ENCODE assay signal across 16 cellular contexts in the genomic region with DNA sequence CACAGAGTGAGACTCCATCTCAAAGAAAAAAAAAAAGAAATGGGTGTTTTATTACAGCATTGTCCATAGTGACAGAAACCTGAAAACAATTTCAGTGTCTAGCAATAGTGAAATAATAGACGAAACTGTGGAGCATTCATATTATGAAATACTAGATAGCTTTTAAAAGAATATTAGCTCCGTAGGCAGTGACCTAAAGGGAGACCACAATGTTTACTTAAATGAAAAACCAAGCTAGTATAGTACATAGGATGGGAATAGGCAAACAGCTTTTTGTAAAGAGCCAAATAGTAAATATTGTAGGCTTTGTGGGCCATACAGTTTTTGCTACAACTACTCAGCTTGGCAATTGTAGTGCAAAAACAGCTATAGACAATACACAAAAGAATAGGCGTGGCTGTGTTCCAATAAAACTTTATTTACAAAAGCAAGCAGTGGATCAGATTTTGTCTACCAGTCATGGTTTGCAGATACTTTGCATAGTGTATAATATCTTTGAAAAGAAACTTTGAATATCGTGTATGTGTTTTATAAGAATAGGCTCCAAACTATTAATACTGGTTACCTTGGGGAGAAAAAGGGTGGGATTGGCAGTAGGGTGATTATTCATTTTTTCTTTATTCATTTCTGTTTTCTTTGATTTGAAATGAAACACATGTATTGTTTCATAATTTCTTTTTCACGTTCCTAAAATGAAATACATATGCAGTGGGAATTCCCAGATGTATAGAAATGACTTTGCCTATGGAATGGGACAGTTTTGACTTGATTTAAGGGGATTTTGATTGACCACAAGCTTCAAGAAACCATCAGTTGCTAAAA.
"Had no signal": no experiment of that assay in that cellular context is flagged by ENCODE, and none has a peak within 500 bp of the region (broad histone marks: within the 10 kb centered on the region; RNA-seq: fewer than 3 reads in every experiment).

No MANE protein-coding gene starts in this region.

- ATAC-seq: esophagus mucosa; naive thymus-derived CD4-positive, alpha-beta T cell; right cardiac atrium had no signal

- H3K27me3 Mint-ChIP-seq: progenitor cell of endocrine pancreas had no signal

- H3K36me3 Mint-ChIP-seq: activated naive CD8-positive, alpha-beta T cell treated with anti-CD3 and anti-CD28 coated beads, Interleukin-2, amount 10 ng/mL, durations not matched to agents 7 days and 5 days; naive thymus-derived CD4-positive, alpha-beta T cell had no signal

- H3K27me3 ChIP-seq: dorsolateral prefrontal cortex had no signal

- DNase-seq: activated CD8-positive, alpha-beta memory T cell treated with anti-CD3 and anti-CD28 coated beads for 24 hours; activated gamma-delta T cell treated with Interleukin-2 at 50 U/mL for 16 hours; activated naive CD8-positive, alpha-beta T cell treated with anti-CD3 and anti-CD28 coated beads, Interleukin-2, amount 10 ng/mL, durations not matched to agents 7 days and 5 days; aorta; dorsolateral prefrontal cortex; glutamatergic neuron; left colon; naive thymus-derived CD4-positive, alpha-beta T cell; right cardiac atrium; small intestine; substantia nigra; T-helper 9 cell; trophoblast cell had no signal

- H3K9me3 Mint-ChIP-seq: activated naive CD8-positive, alpha-beta T cell treated with anti-CD3 and anti-CD28 coated beads, Interleukin-2, amount 10 ng/mL, durations not matched to agents 7 days and 5 days; naive thymus-derived CD4-positive, alpha-beta T cell had no signal

- H3K4me3 Mint-ChIP-seq: activated naive CD8-positive, alpha-beta T cell treated with anti-CD3 and anti-CD28 coated beads, Interleukin-2, amount 10 ng/mL, durations not matched to agents 7 days and 5 days; naive thymus-derived CD4-positive, alpha-beta T cell had no signal

- H3K4me3 ChIP-seq: dorsolateral prefrontal cortex, lung had no signal
